In the genomic region with DNA sequence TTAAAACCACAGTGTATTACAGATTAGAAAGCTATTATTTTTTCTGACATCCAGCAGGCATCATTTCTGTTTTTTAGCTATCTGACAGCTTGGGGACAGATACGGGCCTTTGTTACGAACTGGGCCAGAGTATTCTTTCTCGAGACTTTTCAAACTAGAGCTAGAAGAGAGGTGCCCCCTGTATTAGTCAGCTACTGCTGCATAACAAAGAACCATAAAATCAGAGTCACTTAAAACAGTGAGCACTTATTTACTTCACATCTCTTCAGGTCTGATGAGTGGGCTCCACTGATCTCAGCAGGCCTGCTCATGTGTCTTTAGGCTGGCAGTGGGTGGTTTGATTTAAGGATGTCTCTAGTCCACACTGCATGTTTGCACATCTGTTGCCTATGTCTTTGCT, we compare ENCODE assay signal across 18 cellular contexts.
"Had no signal": no experiment of that assay in that cellular context is flagged by ENCODE, and none has a peak within 500 bp of the region (broad histone marks: within the 10 kb centered on the region; RNA-seq: fewer than 3 reads in every experiment).

No MANE protein-coding gene starts in this region.

- DNase-seq: NCI-H1048, NCI-H1105, NCI-H1417, NCI-H1436 treated with DMSO at 0.1 percent for 48 hours, NCI-H1694, NCI-H187 treated with DMSO at 0.1 percent for 48 hours, NCI-H2029 treated with DMSO at 0.1 percent for 48 hours, NCI-H2107, NCI-H226, NCI-H510A, NCI-H524 treated with DMSO at 0.1 percent for 48 hours, NCI-H774, Right ventricle myocardium superior, RPMI8226, SIG-M5 had no signal

- H3K9me3 Mint-ChIP-seq: IgD-negative memory B cell had no signal

- H3K4me3 ChIP-seq: SJSA1, SK-N-MC had no signal

- H3K4me1 ChIP-seq: SJSA1 had no signal

- H3K27me3 Mint-ChIP-seq: IgD-negative memory B cell had no signal

- H3K27me3 ChIP-seq: SJSA1 had no signal

- H3K27ac ChIP-seq: SJSA1, SK-N-MC had no signal

- H3K9me3 ChIP-seq: SJSA1 had no signal
